31 cellular contexts compared by ENCODE assay signal in genomic region chr7:45185864-45186250, GRCh38. TPM values are rescaled to one million over a fixed set of nuclear protein-coding genes. Genes with fewer than 3 reads are reported as not detected.
"Had no signal": no experiment of that assay in that cellular context is flagged by ENCODE, and none has a peak within 500 bp of the region (broad histone marks: within the 10 kb centered on the region; RNA-seq: fewer than 3 reads in every experiment).

No MANE protein-coding gene starts in this region.

- H3K9me3 ChIP-seq: adrenal gland, ascending aorta, gastroesophageal sphincter, left ventricle myocardium inferior, mucosa of descending colon, right lobe of liver, thoracic aorta, uterus had no signal

- FAIRE-seq: endothelial cell of umbilical vein, TTC549 had no signal

- H3K27ac ChIP-seq: adrenal gland, ascending aorta, brain microvascular endothelial cell, coronary artery, dorsolateral prefrontal cortex, gastroesophageal sphincter, left ventricle myocardium inferior, right lobe of liver, thoracic aorta, uterus, VCaP had no signal

- H3K36me3 ChIP-seq: adrenal gland, ascending aorta, brain microvascular endothelial cell, gastroesophageal sphincter, right lobe of liver, thoracic aorta, uterus had no signal

- H3K27ac Mint-ChIP-seq: activated naive CD4-positive, alpha-beta T cell treated with anti-CD3 and anti-CD28 coated beads for 36 hours; activated naive CD8-positive, alpha-beta T cell treated with anti-CD3 and anti-CD28 coated beads for 36 hours; activated T-cell treated with anti-CD3 and anti-CD28 coated beads, Interleukin-2, amount 50 U/mL, for 72 hours; nephron had no signal

- H3K4me1 Mint-ChIP-seq: activated naive CD8-positive, alpha-beta T cell treated with anti-CD3 and anti-CD28 coated beads for 36 hours; nephron had no signal

- H3K9me3 Mint-ChIP-seq: activated naive CD4-positive, alpha-beta T cell treated with anti-CD3 and anti-CD28 coated beads for 36 hours; activated naive CD8-positive, alpha-beta T cell treated with anti-CD3 and anti-CD28 coated beads for 36 hours; activated T-cell treated with anti-CD3 and anti-CD28 coated beads, Interleukin-2, amount 50 U/mL, for 72 hours; effector memory CD8-positive, alpha-beta T cell; nephron had no signal

- H3K36me3 Mint-ChIP-seq: activated naive CD8-positive, alpha-beta T cell treated with anti-CD3 and anti-CD28 coated beads for 36 hours had no signal

- H3K4me3 ChIP-seq: adrenal gland, ascending aorta, coronary artery, dorsolateral prefrontal cortex, gastroesophageal sphincter, left ventricle myocardium inferior, lung, mucosa of descending colon, right lobe of liver, thoracic aorta, uterus had no signal

- H3K4me1 ChIP-seq: adrenal gland, ascending aorta, gastroesophageal sphincter, right lobe of liver, uterus had no signal

- DNase-seq: activated CD4-positive, alpha-beta T cell treated with anti-CD3 and anti-CD28 coated beads for 4 hours; activated CD4-positive, alpha-beta T cell treated with anti-CD3 and anti-CD28 coated beads, Interleukin-2, amount 50 U/mL, for 4 hours; activated naive CD4-positive, alpha-beta T cell treated with anti-CD3 and anti-CD28 coated beads for 36 hours; activated naive CD8-positive, alpha-beta T cell treated with anti-CD3 and anti-CD28 coated beads for 36 hours; activated T-cell treated with anti-CD3 and anti-CD28 coated beads for 4 hours; activated T-cell treated with anti-CD3 and anti-CD28 coated beads, Interleukin-2, amount 50 U/mL, for 72 hours; brain microvascular endothelial cell; effector memory CD8-positive, alpha-beta T cell; left ventricle myocardium inferior; mucosa of descending colon; stimulated activated CD4-positive, alpha-beta T cell treated with anti-CD3 and anti-CD28 coated beads, Interleukin-2, amount 100 ng/mL, for 48 hours; T-helper 9 cell; trophoblast cell; uterus had no signal

- H3K4me3 Mint-ChIP-seq: activated naive CD4-positive, alpha-beta T cell treated with anti-CD3 and anti-CD28 coated beads for 36 hours; activated naive CD8-positive, alpha-beta T cell treated with anti-CD3 and anti-CD28 coated beads for 36 hours; activated T-cell treated with anti-CD3 and anti-CD28 coated beads, Interleukin-2, amount 50 U/mL, for 72 hours; effector memory CD8-positive, alpha-beta T cell; nephron had no signal

- H3K27me3 ChIP-seq: adrenal gland, ascending aorta, brain microvascular endothelial cell, gastroesophageal sphincter, right lobe of liver, uterus had no signal

RNA-seq across cellular contexts. Expression of gene RAMP3, which starts 28.3 kb away (rescaled TPM):
- total RNA-seq: activated naive CD4-positive, alpha-beta T cell treated with anti-CD3 and anti-CD28 coated beads for 36 hours; activated naive CD8-positive, alpha-beta T cell treated with anti-CD3 and anti-CD28 coated beads for 36 hours; endothelial cell of umbilical vein; fibroblast of villous mesenchyme; myocyte; osteocyte; T-helper 1 cell treated with Interleukin-12 subunit alpha and Interleukin-12 subunit beta and Interleukin-4 antibody, amounts not matched to agents 30 ng/mL and 1 ng/mL, for 36 hours had no signal
- polyA plus RNA-seq: endothelial cell of umbilical vein, fibroblast of lung had no signal
